In genomic region chr5:29185558-29185957, GRCh38 we compare ENCODE assay signal across 28 cellular contexts.
"Had no signal": no experiment of that assay in that cellular context is flagged by ENCODE, and none has a peak within 500 bp of the region (broad histone marks: within the 10 kb centered on the region; RNA-seq: fewer than 3 reads in every experiment).

No MANE protein-coding gene starts in this region.

- FAIRE-seq: pancreas had no signal

- H3K4me2 ChIP-seq: smooth muscle cell had no signal

- DNase-seq: naive thymus-derived CD8-positive, alpha-beta T cell; nephron progenitor cell; nucleus accumbens; pancreas; right cardiac atrium; right lobe of liver; sigmoid colon; spleen; stimulated activated CD4-positive, alpha-beta T cell treated with anti-CD3 and anti-CD28 coated beads, Interleukin-12 subunit alpha, Interleukin-12 subunit beta, amount 100 ng/mL, for 4 hours; stimulated activated CD4-positive, alpha-beta T cell treated with anti-CD3 and anti-CD28 coated beads, Interleukin-1b, Interleukin-23, amount 100 ng/mL, for 48 hours; stimulated activated CD4-positive, alpha-beta T cell treated with anti-CD3 and anti-CD28 coated beads, Interleukin-4, amount 100 ng/mL, for 1 hour; stimulated activated CD4-positive, alpha-beta T cell treated with anti-CD3 and anti-CD28 coated beads, Interleukin-4, amount 100 ng/mL, for 4 hours; stimulated activated CD8-positive, alpha-beta memory T cell treated with anti-CD3 and anti-CD28 coated beads, Interleukin-4, amount 100 ng/mL, for 48 hours; stimulated activated naive CD4-positive, alpha-beta T cell; stimulated activated naive CD8-positive, alpha-beta T cell treated with anti-CD3 and anti-CD28 coated beads, Interleukin-15, amount 100 ng/mL, for 72 hours; stimulated activated naive CD8-positive, alpha-beta T cell treated with anti-CD3 and anti-CD28 coated beads, Interleukin-15, Interleukin-2, amounts not matched to agents 100 U/mL and 50 U/mL, for 24 hours; substantia nigra; testis; tibial artery; transverse colon; upper lobe of right lung; uterus had no signal

- ATAC-seq: naive thymus-derived CD8-positive, alpha-beta T cell; natural killer cell treated with Interleukin-12 subunit alpha and Interleukin-12 subunit beta and Interleukin-15 and Interleukin-18, amount 100 ng/mL, for 72 hours; pancreas; right cardiac atrium; right lobe of liver; stimulated activated memory B cell treated with anti-CD40 and anti-IgM and Interleukin-4, amounts not matched to agents 10 μg/mL and 1 μg/mL and 100 μg/mL, for 72 hours; stimulated activated naive CD8-positive, alpha-beta T cell treated with anti-CD3 and anti-CD28 coated beads, Interleukin-15, amount 100 ng/mL, for 72 hours; stimulated activated naive CD8-positive, alpha-beta T cell treated with anti-CD3 and anti-CD28 coated beads, Interleukin-15, Interleukin-2, amounts not matched to agents 100 U/mL and 50 U/mL, for 24 hours; upper lobe of right lung had no signal

- H3K9me3 ChIP-seq: neutrophil, pancreas, prostate gland, right lobe of liver, sigmoid colon, suprapubic skin, testis, tibial artery, upper lobe of right lung, uterus had no signal

- H3K27ac ChIP-seq: neutrophil, pancreas, prostate gland, right lobe of liver, sigmoid colon, spleen, suprapubic skin, testis, tibial artery, transverse colon, upper lobe of right lung, uterus had no signal

- H3K4me3 ChIP-seq: pancreas, prostate gland, right lobe of liver, sigmoid colon, smooth muscle cell, spleen, suprapubic skin, testis, tibial artery, transverse colon, upper lobe of right lung, uterus had no signal

- H3K4me1 ChIP-seq: pancreas, prostate gland, right lobe of liver, sigmoid colon, spleen, suprapubic skin, testis, tibial artery, transverse colon, upper lobe of right lung, uterus had no signal

- H3K27me3 ChIP-seq: neutrophil, pancreas, right lobe of liver, sigmoid colon, spleen, suprapubic skin, testis, tibial artery, transverse colon, upper lobe of right lung, uterus had no signal

- H3K36me3 ChIP-seq: neutrophil, pancreas, prostate gland, right lobe of liver, sigmoid colon, spleen, suprapubic skin, tibial artery, transverse colon, upper lobe of right lung, uterus had no signal
